Comparison of ENCODE assay signal across 2 cellular contexts in genomic region chr1:21245688-21246229, GRCh38.
TF ChIP-seq lines count a peak whose summit lies in the region.

No MANE protein-coding gene starts in this region.

TF ChIP-seq in HepG2, 621 proteins besides CTCF, POLR2A, EP300 and RAD21:
- TF ChIP-seq ZNF121 (CRISPR knock-in tag; IDR thresholded peaks at IDR 0.05) = peak; percentile 44; the same call in 1 of the 2 replicates
- no peak for TF ChIP-seq HDAC1 (CRISPR knock-in tag; IDR thresholded peaks at IDR 0.05)

TF ChIP-seq in K562, 482 proteins besides CTCF, POLR2A, EP300 and RAD21:
- TF ChIP-seq NKRF (IDR thresholded peaks at IDR 0.05; ENCODE audit: borderline replicate concordance) (no peak), SMARCA5 (IDR thresholded peaks at IDR 0.05) (peak; percentile 45; the same call in 1 of the 2 replicates), BCOR (IDR thresholded peaks at IDR 0.05) (peak; percentile 67; the same call in 1 of the 2 replicates), MLLT1 (IDR thresholded peaks at IDR 0.05) (no peak), RBM25 (IDR thresholded peaks at IDR 0.05; ENCODE audit: low read depth, low read length, severe bottlenecking) (peak; percentile 90), ZNF121 (CRISPR knock-in tag; conservative IDR thresholded peaks at IDR 0.05) (peak; percentile 91), NR4A1 (CRISPR knock-in tag; IDR thresholded peaks at IDR 0.05) (no peak), NR4A1 (tag; IDR thresholded peaks at IDR 0.05) (no peak), JUND (IDR thresholded peaks at IDR 0.05; ENCODE audit: borderline replicate concordance, low read depth, low read length) (no peak), JUND (tag; IDR thresholded peaks at IDR 0.05; ENCODE audit: borderline replicate concordance, low read depth, low read length) (no peak), ZNF146 (CRISPR knock-in tag; IDR thresholded peaks at IDR 0.05; ENCODE audit: unreplicated experiment) (peak; percentile 100), KDM1A (IDR thresholded peaks at IDR 0.05) (peak in 1 of 2 experiments; percentile 64; a peak in 1 of 4 replicates), CCAR2 (IDR thresholded peaks at IDR 0.05; ENCODE audit: low read depth, low read length) (no peak)
- TF ChIP-seq, protein P1, sequence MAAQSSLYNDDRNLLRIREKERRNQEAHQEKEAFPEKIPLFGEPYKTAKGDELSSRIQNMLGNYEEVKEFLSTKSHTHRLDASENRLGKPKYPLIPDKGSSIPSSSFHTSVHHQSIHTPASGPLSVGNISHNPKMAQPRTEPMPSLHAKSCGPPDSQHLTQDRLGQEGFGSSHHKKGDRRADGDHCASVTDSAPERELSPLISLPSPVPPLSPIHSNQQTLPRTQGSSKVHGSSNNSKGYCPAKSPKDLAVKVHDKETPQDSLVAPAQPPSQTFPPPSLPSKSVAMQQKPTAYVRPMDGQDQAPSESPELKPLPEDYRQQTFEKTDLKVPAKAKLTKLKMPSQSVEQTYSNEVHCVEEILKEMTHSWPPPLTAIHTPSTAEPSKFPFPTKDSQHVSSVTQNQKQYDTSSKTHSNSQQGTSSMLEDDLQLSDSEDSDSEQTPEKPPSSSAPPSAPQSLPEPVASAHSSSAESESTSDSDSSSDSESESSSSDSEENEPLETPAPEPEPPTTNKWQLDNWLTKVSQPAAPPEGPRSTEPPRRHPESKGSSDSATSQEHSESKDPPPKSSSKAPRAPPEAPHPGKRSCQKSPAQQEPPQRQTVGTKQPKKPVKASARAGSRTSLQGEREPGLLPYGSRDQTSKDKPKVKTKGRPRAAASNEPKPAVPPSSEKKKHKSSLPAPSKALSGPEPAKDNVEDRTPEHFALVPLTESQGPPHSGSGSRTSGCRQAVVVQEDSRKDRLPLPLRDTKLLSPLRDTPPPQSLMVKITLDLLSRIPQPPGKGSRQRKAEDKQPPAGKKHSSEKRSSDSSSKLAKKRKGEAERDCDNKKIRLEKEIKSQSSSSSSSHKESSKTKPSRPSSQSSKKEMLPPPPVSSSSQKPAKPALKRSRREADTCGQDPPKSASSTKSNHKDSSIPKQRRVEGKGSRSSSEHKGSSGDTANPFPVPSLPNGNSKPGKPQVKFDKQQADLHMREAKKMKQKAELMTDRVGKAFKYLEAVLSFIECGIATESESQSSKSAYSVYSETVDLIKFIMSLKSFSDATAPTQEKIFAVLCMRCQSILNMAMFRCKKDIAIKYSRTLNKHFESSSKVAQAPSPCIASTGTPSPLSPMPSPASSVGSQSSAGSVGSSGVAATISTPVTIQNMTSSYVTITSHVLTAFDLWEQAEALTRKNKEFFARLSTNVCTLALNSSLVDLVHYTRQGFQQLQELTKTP (IDR thresholded peaks at IDR 0.05; ENCODE audit: low read depth in 1 of 2, partially characterized antibody in 2 of 2) = no peak
